ENCODE assay signal across 8 cellular contexts in genomic region chr11:128522943-128523518, GRCh38.
DNase-seq lines count a peak whose midpoint lies in the region; ATAC-seq and TF ChIP-seq lines count a peak whose summit lies in the region.

No MANE protein-coding gene starts in this region.

- H3K9me3 ChIP-seq in muscle layer of duodenum (ENCODE audit: control insufficient read depth in 1 of 2, low read length in 2 of 2) (no peaks in the 10 kb centered on the region), tibial artery (no peaks in the 10 kb centered on the region)

- TF ChIP-seq CTCF in RWPE1 (conservative IDR thresholded peaks at IDR 0.05; ENCODE audit: low read depth) (no peak), brain microvascular endothelial cell (IDR thresholded peaks at IDR 0.05; ENCODE audit: low read depth, low read length, missing control alignments) (no peak), tibial artery (IDR thresholded peaks at IDR 0.05) (no peak)

- H3K4me1 ChIP-seq in muscle layer of duodenum (ENCODE audit: control insufficient read depth in 1 of 2, insufficient read depth in 2 of 2, low read length in 2 of 2) (peaks cover 0 to 13% of the 10 kb centered on the region in 2 donors), tibial artery (peaks cover 0 to 57% (median 32%) of the 10 kb centered on the region in 4 donors)

- DNase-seq in RWPE1 (ENCODE audit: low spot score) (no peak), brain microvascular endothelial cell (no peak), tibial artery (no peak), NCI-H1092 (lab: John Stamatoyannopoulos, UW) (no peak)

- H3K36me3 ChIP-seq in brain microvascular endothelial cell (replicated peaks) (no peaks in the 10 kb centered on the region), muscle layer of duodenum (ENCODE audit: control insufficient read depth in 1 of 2, insufficient read depth in 2 of 2, low read length in 2 of 2) (peaks cover 0 to 4% of the 10 kb centered on the region in 2 donors), tibial artery (no peaks in the 10 kb centered on the region)

- peak overlapping the region; percentile 96 for H3K27ac ChIP-seq in RWPE1
- H3K27ac ChIP-seq in brain microvascular endothelial cell: peak overlapping the region; percentile 99
- peak overlapping the region; percentile 89 for H3K27ac ChIP-seq in muscle layer of duodenum (ENCODE audit: low read length)
- H3K27ac ChIP-seq in tibial artery: peak overlapping the region; percentile 96 to 98

- ATAC-seq in GM18511 (IDR thresholded peaks at IDR 0.05; ENCODE audit: unreplicated experiment) (peak; percentile 6), HG03442 (IDR thresholded peaks at IDR 0.05; ENCODE audit: unreplicated experiment) (no peak), HG02571 (IDR thresholded peaks at IDR 0.05; ENCODE audit: unreplicated experiment) (no peak)

- POLR2A ChIA-PET in RWPE1 (lab: Yijun Ruan, JAX; ENCODE audit: low non-redundant PET): no interaction called here

- in situ Hi-C loops in brain microvascular endothelial cell (cut with HindIII; ENCODE audit: low pct_ligation_motif_present, low sequenced_read_pairs): loop anchor here (10.0 kb wide), 1 partner anchor 102 kb away; no protein-coding TSS in a partner anchor

- intact Hi-C loops in tibial artery (cut with DNase I; ENCODE audit: low total_unique reads): loop anchor here (5.0 kb wide), 1 partner anchor 56 kb away; no protein-coding TSS in a partner anchor

- CTCF ChIA-PET in RWPE1 (lab: Yijun Ruan, JAX): interaction anchor here (0.5 to 1.0 kb wide), 2 partner anchors 9 to 155 kb away, joined by 3 to 4 read pairs; no protein-coding TSS in a partner anchor

- H3K27me3 ChIP-seq in brain microvascular endothelial cell (replicated peaks) (no peaks in the 10 kb centered on the region), muscle layer of duodenum (ENCODE audit: low read depth, low read length) (no peaks in the 10 kb centered on the region), tibial artery (no peaks in the 10 kb centered on the region)

- H3K4me3 ChIP-seq in brain microvascular endothelial cell (ENCODE audit: low read depth, low read length) (peak overlapping the region; percentile 41), muscle layer of duodenum (ENCODE audit: low read depth in 1 of 2, low read length in 2 of 2) (peak overlapping the region; percentile 68 to 74), tibial artery (peak overlapping the region; percentile 85 to 90)
